ENCODE assay signal across 8 cellular contexts in genomic region chr7:113085781-113086390, GRCh38. TPM values are rescaled to one million over a fixed set of nuclear protein-coding genes. Genes with fewer than 3 reads are reported as not detected.
A peak's percentile ranks its signal among the peaks of the same experiment; 100 is the strongest.
DNase-seq lines count a peak whose midpoint lies in the region; ATAC-seq, FAIRE-seq and TF ChIP-seq lines count a peak whose summit lies in the region.

No MANE protein-coding gene starts in this region.

- H3K27ac ChIP-seq in A549 = no peak overlapping the region
- peak overlapping the region in 55 of 59 donors; percentile 39 to 91 (median 81) for H3K27ac ChIP-seq in dorsolateral prefrontal cortex

- TF ChIP-seq EP300 in A549 (IDR thresholded peaks at IDR 0.05) = no peak

- WGBS in A549 (ENCODE audit: missing lambda C conversion rate) = 6% methylated on average over 16 of the region's 16 CpGs

- intact Hi-C loops in dorsolateral prefrontal cortex (cut with DNase I) = loop anchor here in 1 of 2 donors (5.0 kb wide), 1 partner anchor 571 kb away; no protein-coding TSS in a partner anchor

- TF ChIP-seq RAD21 in A549 (conservative IDR thresholded peaks at IDR 0.05 in 1 of 2, IDR thresholded peaks at IDR 0.05 in 1 of 2) = no peak

- TF ChIP-seq CTCF in A549 (IDR thresholded peaks at IDR 0.05) (no peak), dorsolateral prefrontal cortex (IDR thresholded peaks at IDR 0.05 in 54 of 56, conservative IDR thresholded peaks at IDR 0.05 in 2 of 56; ENCODE audit: low read depth in 1 of 56, partially characterized antibody in 56 of 56) (no peak)

- H3K9me3 ChIP-seq in A549 = no peaks in the 10 kb centered on the region
- H3K9me3 ChIP-seq in neuron (ENCODE audit: low read length) = no peaks in the 10 kb centered on the region

- no peak for FAIRE-seq in A549 (lab: Jason Lieb, UNC)

- ATAC-seq in A549 (peak; percentile 19 to 68; a peak in 3 of 6 replicates), GM21360 (IDR thresholded peaks at IDR 0.05; ENCODE audit: unreplicated experiment) (peak; percentile 5), HG02973 (IDR thresholded peaks at IDR 0.05; ENCODE audit: unreplicated experiment) (no peak), HG02798 (IDR thresholded peaks at IDR 0.05; ENCODE audit: poor library complexity, unreplicated experiment) (no peak), GM21447 (IDR thresholded peaks at IDR 0.05; ENCODE audit: unreplicated experiment) (no peak)

- no peaks in the 10 kb centered on the region for H3K36me3 ChIP-seq in neuron (ENCODE audit: insufficient read depth, low read length)

- H3K4me1 ChIP-seq in A549 (peaks cover 7% of the 10 kb centered on the region; the same call in 1 of the 3 replicates), neuron (ENCODE audit: insufficient read depth, low read length) (peaks cover 22% of the 10 kb centered on the region)

- H3K4me3 ChIP-seq in A549 = peak overlapping the region; percentile 37; the same call in 2 of the 3 replicates
- peak overlapping the region; percentile 35 to 79 (median 65) for H3K4me3 ChIP-seq in dorsolateral prefrontal cortex
- H3K4me3 ChIP-seq in neuron (ENCODE audit: low read length) = peak overlapping the region; percentile 87

- peak overlapping the region; percentile 8 for H2AFZ ChIP-seq in neuron (ENCODE audit: low read depth, low read length)

- peak overlapping the region; percentile 84 for H3K4me2 ChIP-seq in A549

- POLR2A ChIA-PET in A549 (lab: Yijun Ruan, JAX) = no interaction called here

- H3K27me3 ChIP-seq in dorsolateral prefrontal cortex (peaks cover 0 to 5% (median 0%) of the 10 kb centered on the region in 45 donors), neuron (ENCODE audit: insufficient read depth, low read length) (no peaks in the 10 kb centered on the region)

- CTCF ChIA-PET in A549 (lab: Yijun Ruan, JAX) = no interaction called here

- DNase-seq in A549 (ENCODE audit: low read depth in 1 of 2, low spot score in 1 of 2) (peak in 1 of 2 experiments; percentile 4), NCI-H526 (lab: John Stamatoyannopoulos, UW) (peak; percentile 64 to 76), dorsolateral prefrontal cortex (peak in 5 of 10 donors; percentile 30 to 45 (median 44))

- TF ChIP-seq POLR2A in A549 (IDR thresholded peaks at IDR 0.05; ENCODE audit: low read length) = no peak

TF ChIP-seq in A549, 52 proteins besides CTCF, POLR2A, EP300 and RAD21:
- TF ChIP-seq MAX (IDR thresholded peaks at IDR 0.05) (no peak), TFCP2L1 (CRISPR knock-in tag; IDR thresholded peaks at IDR 0.05) (no peak), NPAS2 (CRISPR knock-in tag; IDR thresholded peaks at IDR 0.05; ENCODE audit: borderline replicate concordance) (no peak), CBX2 (IDR thresholded peaks at IDR 0.05; ENCODE audit: borderline replicate concordance, low read depth) (no peak), MAZ (IDR thresholded peaks at IDR 0.05; ENCODE audit: borderline replicate concordance, low read depth, low read length) (no peak), PHF8 (IDR thresholded peaks at IDR 0.05; ENCODE audit: borderline replicate concordance, low read depth) (no peak), MAFK (IDR thresholded peaks at IDR 0.05; ENCODE audit: partially characterized antibody) (no peak)
- TF ChIP-seq, protein P1, sequence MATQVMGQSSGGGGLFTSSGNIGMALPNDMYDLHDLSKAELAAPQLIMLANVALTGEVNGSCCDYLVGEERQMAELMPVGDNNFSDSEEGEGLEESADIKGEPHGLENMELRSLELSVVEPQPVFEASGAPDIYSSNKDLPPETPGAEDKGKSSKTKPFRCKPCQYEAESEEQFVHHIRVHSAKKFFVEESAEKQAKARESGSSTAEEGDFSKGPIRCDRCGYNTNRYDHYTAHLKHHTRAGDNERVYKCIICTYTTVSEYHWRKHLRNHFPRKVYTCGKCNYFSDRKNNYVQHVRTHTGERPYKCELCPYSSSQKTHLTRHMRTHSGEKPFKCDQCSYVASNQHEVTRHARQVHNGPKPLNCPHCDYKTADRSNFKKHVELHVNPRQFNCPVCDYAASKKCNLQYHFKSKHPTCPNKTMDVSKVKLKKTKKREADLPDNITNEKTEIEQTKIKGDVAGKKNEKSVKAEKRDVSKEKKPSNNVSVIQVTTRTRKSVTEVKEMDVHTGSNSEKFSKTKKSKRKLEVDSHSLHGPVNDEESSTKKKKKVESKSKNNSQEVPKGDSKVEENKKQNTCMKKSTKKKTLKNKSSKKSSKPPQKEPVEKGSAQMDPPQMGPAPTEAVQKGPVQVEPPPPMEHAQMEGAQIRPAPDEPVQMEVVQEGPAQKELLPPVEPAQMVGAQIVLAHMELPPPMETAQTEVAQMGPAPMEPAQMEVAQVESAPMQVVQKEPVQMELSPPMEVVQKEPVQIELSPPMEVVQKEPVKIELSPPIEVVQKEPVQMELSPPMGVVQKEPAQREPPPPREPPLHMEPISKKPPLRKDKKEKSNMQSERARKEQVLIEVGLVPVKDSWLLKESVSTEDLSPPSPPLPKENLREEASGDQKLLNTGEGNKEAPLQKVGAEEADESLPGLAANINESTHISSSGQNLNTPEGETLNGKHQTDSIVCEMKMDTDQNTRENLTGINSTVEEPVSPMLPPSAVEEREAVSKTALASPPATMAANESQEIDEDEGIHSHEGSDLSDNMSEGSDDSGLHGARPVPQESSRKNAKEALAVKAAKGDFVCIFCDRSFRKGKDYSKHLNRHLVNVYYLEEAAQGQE (IDR thresholded peaks at IDR 0.05) = no peak

RNA-seq across cellular contexts. Expression of gene GPR85, which starts 0.7 kb away (rescaled TPM):
- polyA plus RNA-seq in A549 (2011; rRNA removed) (0.10 TPM in 1 of 2 replicates, not detected in the other), A549 (2017; fragmentation: RNase III; extraction: RNeasy Plus Mini Kit Qiagen cat#74134 plus additional on column Dnase treatment) (not detected in 3 replicates)
- polyA plus RNA-seq in A549 (2012; cell fraction: cytosol; rRNA removed) = not detected in 2 replicates
- polyA plus RNA-seq in A549 (2012; cell fraction: nucleus; rRNA removed) = not detected in 2 replicates
- polyA minus RNA-seq in A549 (2011; rRNA and poly(A)+ RNA removed) = not detected in 2 replicates
- 10 to 100 TPM; 10.1 to 30.1 (median 19.7) TPM for total RNA-seq in dorsolateral prefrontal cortex

RNA-seq across cellular contexts. Expression of gene SMIM30, which starts 32.5 kb away (rescaled TPM):
- 62.7 and 62.8 TPM in 2 replicates for polyA plus RNA-seq in A549 (2011; rRNA removed)
- 14.9 and 15.9 TPM in 2 replicates for polyA plus RNA-seq in A549 (2012; cell fraction: cytosol; rRNA removed)
- 3.4 and 4.2 TPM in 2 replicates for polyA plus RNA-seq in A549 (2012; cell fraction: nucleus; rRNA removed)
- 39.3 to 47.1 TPM (median 43.1 TPM) in 3 replicates for polyA plus RNA-seq in A549 (2017; fragmentation: RNase III; extraction: RNeasy Plus Mini Kit Qiagen cat#74134 plus additional on column Dnase treatment)
- 6.9 and 9.5 TPM in 2 replicates for polyA minus RNA-seq in A549 (2011; rRNA and poly(A)+ RNA removed)
- total RNA-seq in dorsolateral prefrontal cortex = 10 to 100 TPM; 13.4 to 37.6 (median 21.0) TPM

Comparison
In these comparisons a context has a peak if more than half of its experiments do, and no peak if none do; other contexts are left out.
1. ATAC-seq: peak in A549 (2 of 2) and GM21360 (single experiment); none in HG02973 (single experiment), HG02798 (single experiment) and GM21447 (single experiment).
2. H3K27ac ChIP-seq: peak in dorsolateral prefrontal cortex (55 of 59); none in A549 (0 of 2).
3. H3K4me3 ChIP-seq: peak in every context shown above with its lines; median percentile 87 in neuron; 65 in dorsolateral prefrontal cortex; 37 in A549.